24 cellular contexts compared by ENCODE assay signal in genomic region chr9:34291423-34291822, GRCh38.
"Had no signal": no experiment of that assay in that cellular context is flagged by ENCODE, and none has a peak within 500 bp of the region (broad histone marks: within the 10 kb centered on the region; RNA-seq: fewer than 3 reads in every experiment).

No MANE protein-coding gene starts in this region.

- H3K27me3 ChIP-seq: colonic mucosa, esophagus squamous epithelium, gastrocnemius medialis, heart left ventricle, left lung had no signal

- H3K4me3 Mint-ChIP-seq: dendritic cell treated with granulocyte-macrophage colony-stimulating factor and Interleukin-4, amounts not matched to agents 40 ng/mL and 50 ng/mL, for 4 days; effector memory CD8-positive, alpha-beta T cell; endodermal cell; memory B cell; naive thymus-derived CD4-positive, alpha-beta T cell had no signal

- H3K27me3 Mint-ChIP-seq: dendritic cell treated with granulocyte-macrophage colony-stimulating factor and Interleukin-4, amounts not matched to agents 40 ng/mL and 50 ng/mL, for 4 days; effector memory CD8-positive, alpha-beta T cell; memory B cell; naive thymus-derived CD4-positive, alpha-beta T cell had no signal

- H3K4me3 ChIP-seq: colonic mucosa, esophagus squamous epithelium, gastrocnemius medialis, heart left ventricle, left lung, lung had no signal

- H3K36me3 Mint-ChIP-seq: memory B cell had no signal

- H3K4me1 ChIP-seq: colonic mucosa, esophagus squamous epithelium, gastrocnemius medialis, left lung had no signal

- FAIRE-seq: endometrium, islet of Langerhans had no signal

- H3K9me3 ChIP-seq: colonic mucosa, esophagus squamous epithelium, gastrocnemius medialis, heart left ventricle, left lung had no signal

- ATAC-seq: effector memory CD8-positive, alpha-beta T cell; esophagus mucosa; gastrocnemius medialis; left ventricle myocardium superior had no signal

- H3K27ac ChIP-seq: colonic mucosa, epithelial cell of prostate, esophagus squamous epithelium, gastrocnemius medialis had no signal

- H3K4me1 Mint-ChIP-seq: endodermal cell, memory B cell had no signal

- DNase-seq: colonic mucosa; cortex of kidney; effector CD8-positive, alpha-beta T cell; effector memory CD8-positive, alpha-beta T cell; endodermal cell; erythroblast; esophagus squamous epithelium; foreskin fibroblast; foreskin melanocyte; gastrocnemius medialis; left cardiac atrium; left lung; left ventricle myocardium superior; mammary epithelial cell; midbrain; naive thymus-derived CD4-positive, alpha-beta T cell had no signal

- H3K9me3 Mint-ChIP-seq: dendritic cell treated with granulocyte-macrophage colony-stimulating factor and Interleukin-4, amounts not matched to agents 40 ng/mL and 50 ng/mL, for 4 days; effector memory CD8-positive, alpha-beta T cell; endodermal cell; memory B cell had no signal

- H3K27ac Mint-ChIP-seq: dendritic cell treated with granulocyte-macrophage colony-stimulating factor and Interleukin-4, amounts not matched to agents 40 ng/mL and 50 ng/mL, for 4 days; effector memory CD8-positive, alpha-beta T cell; endodermal cell; memory B cell; naive thymus-derived CD4-positive, alpha-beta T cell had no signal

- H3K36me3 ChIP-seq: colonic mucosa, esophagus squamous epithelium, gastrocnemius medialis, heart left ventricle, left lung had no signal
